Comparison of ENCODE assay signal across 8 cellular contexts in the genomic region with DNA sequence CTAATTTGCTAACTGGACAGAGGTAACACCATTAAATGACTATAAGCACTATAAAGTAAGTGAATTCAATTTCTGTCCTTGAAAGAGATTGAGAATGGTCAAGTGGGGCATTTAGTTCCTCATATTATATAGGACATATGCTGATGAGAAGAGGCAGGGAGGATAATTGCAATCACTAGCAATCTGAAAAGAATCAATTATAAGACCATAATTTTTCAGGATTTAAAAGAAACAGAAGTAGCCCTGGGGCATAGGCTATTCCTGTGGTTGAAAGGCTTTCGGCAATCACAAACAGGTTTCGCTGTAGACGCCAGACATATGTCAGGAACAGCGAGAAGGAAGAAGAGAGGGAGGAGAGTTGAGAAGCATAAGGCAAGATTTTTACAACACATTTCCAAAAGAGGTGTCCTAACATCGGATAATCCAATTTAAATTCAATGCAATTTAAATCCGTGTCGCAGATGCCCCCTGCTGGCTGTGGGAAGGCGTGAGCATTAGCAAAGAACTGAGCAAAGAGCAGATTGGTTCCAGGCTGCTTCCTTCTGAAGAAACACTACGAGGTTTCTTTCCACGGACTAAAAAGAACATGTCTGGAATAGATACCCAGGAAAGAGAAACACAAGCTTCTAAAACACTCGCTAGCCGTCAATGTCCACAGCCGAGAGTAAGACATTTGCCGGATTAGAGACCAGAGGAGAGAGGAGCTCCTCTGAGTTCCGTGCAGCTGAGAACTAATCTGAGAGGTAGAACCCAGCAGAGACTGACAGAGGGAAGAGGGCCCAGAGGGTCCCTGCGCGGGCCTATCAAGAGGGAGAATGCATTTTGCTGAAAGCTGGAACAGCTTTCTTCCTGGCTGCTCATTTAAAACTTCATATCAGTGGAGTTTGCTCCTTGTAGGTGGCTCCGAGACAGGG. TPM values are rescaled to one million over a fixed set of nuclear protein-coding genes. Genes with fewer than 3 reads are reported as not detected.
DNase-seq lines count a peak whose midpoint lies in the region; ATAC-seq and TF ChIP-seq lines count a peak whose summit lies in the region.

No MANE protein-coding gene starts in this region.

- no peak overlapping the region for H3K27ac Mint-ChIP-seq in neural progenitor cell

- H3K36me3 ChIP-seq in neural progenitor cell (no peaks in the 10 kb centered on the region), vagina (no peaks in the 10 kb centered on the region)

- H3K4me1 ChIP-seq in neural progenitor cell = no peaks in the 10 kb centered on the region
- H3K4me1 ChIP-seq in vagina = peaks cover 9% of the 10 kb centered on the region

- no peak overlapping the region for H3K27ac ChIP-seq in neural progenitor cell
- no peak overlapping the region for H3K27ac ChIP-seq in vagina

- peaks cover 4% of the 10 kb centered on the region for H3K27me3 Mint-ChIP-seq in neural progenitor cell (ENCODE audit: insufficient read depth, low read depth)

- H3K36me3 Mint-ChIP-seq in neural progenitor cell = no peaks in the 10 kb centered on the region

- peak; percentile 74 for DNase-seq in DMS114 treated with DMSO at 0.1 percent for 48 hours (lab: John Stamatoyannopoulos, UW; ENCODE audit: unreplicated experiment)
- peak; percentile 90 for DNase-seq in NCI-H69 (lab: John Stamatoyannopoulos, UW)
- peak; percentile 15 for DNase-seq in activated CD8-positive, alpha-beta memory T cell treated with anti-CD3 and anti-CD28 coated beads, Interleukin-2, amount 50 U/mL, for 24 hours (ENCODE audit: extremely low read depth)
- DNase-seq in fibroblast of pulmonary artery (ENCODE audit: low read depth) = peak; percentile 87
- DNase-seq in neural progenitor cell (ENCODE audit: low spot score) = peak; percentile 82
- no peak for DNase-seq in vagina (ENCODE audit: extremely low spot score in 2 of 2)
- no peak for DNase-seq in central memory CD4-positive, alpha-beta T cell

- H3K4me2 ChIP-seq in neural progenitor cell = no peak overlapping the region

- ATAC-seq in HG03342 (IDR thresholded peaks at IDR 0.05; ENCODE audit: unreplicated experiment) = peak; percentile 69

- TF ChIP-seq POLR2A in vagina (IDR thresholded peaks at IDR 0.05) = no peak

- intact Hi-C loops in vagina (cut with DNase I) = loop anchor here (5.0 to 10.0 kb wide), 2 partner anchors 100 to 297 kb away; no protein-coding TSS in a partner anchor

- no peaks in the 10 kb centered on the region for H3F3A ChIP-seq in neural progenitor cell (ENCODE audit: low read depth)

- H3K9me3 ChIP-seq in neural progenitor cell (ENCODE audit: low read depth) (no peaks in the 10 kb centered on the region), vagina (no peaks in the 10 kb centered on the region)

- H3K9me3 Mint-ChIP-seq in neural progenitor cell = no peaks in the 10 kb centered on the region

- H4K20me1 ChIP-seq in neural progenitor cell (ENCODE audit: low read depth) = no peaks in the 10 kb centered on the region

- peaks cover 24% of the 10 kb centered on the region for H3K4me1 Mint-ChIP-seq in neural progenitor cell

- H3K4me3 ChIP-seq in fibroblast of pulmonary artery (replicated peaks; ENCODE audit: low read depth, low read length) (no peak overlapping the region), neural progenitor cell (no peak overlapping the region), vagina (no peak overlapping the region)

- no peaks in the 10 kb centered on the region for H3K27me3 ChIP-seq in neural progenitor cell
- H3K27me3 ChIP-seq in vagina = no peaks in the 10 kb centered on the region

- no peak overlapping the region for H3K4me3 Mint-ChIP-seq in neural progenitor cell

- peak overlapping the region; percentile 98 for H2AFZ ChIP-seq in neural progenitor cell (replicated peaks)

- no peak overlapping the region for H3K9ac ChIP-seq in neural progenitor cell

- TF ChIP-seq CTCF in fibroblast of pulmonary artery (IDR thresholded peaks at IDR 0.05; ENCODE audit: low read length, missing control alignments) (peak; percentile 97), neural progenitor cell (IDR thresholded peaks at IDR 0.05) (peak; percentile 83), vagina (IDR thresholded peaks at IDR 0.05) (peak; percentile 17 to 85 (median 67))

- H3K79me2 ChIP-seq in neural progenitor cell (ENCODE audit: low read depth) = no peaks in the 10 kb centered on the region

RNA-seq across cellular contexts. Expression of a gene that starts 27.9 kb away (rescaled TPM):
- 8.0 and 12.2 TPM in 2 replicates for total RNA-seq in neural progenitor cell (ENCODE audit: low replicate concordance)
- 94.0 TPM for total RNA-seq in vagina

Comparison
In these comparisons a context has a peak if more than half of its experiments do, and no peak if none do; other contexts are left out.
1. DNase-seq: peak in DMS114 treated with DMSO at 0.1 percent for 48 hours (single experiment), NCI-H69 (single experiment), activated CD8-positive, alpha-beta memory T cell treated with anti-CD3 and anti-CD28 coated beads, Interleukin-2, amount 50 U/mL, for 24 hours (single experiment), fibroblast of pulmonary artery (single experiment) and neural progenitor cell (single experiment); none in vagina (0 of 2) and central memory CD4-positive, alpha-beta T cell (single experiment).
2. Peak in every context shown above with its lines, with median percentiles within 50 percentile points of each other: CTCF ChIP-seq.